ENCODE assay signal across 17 cellular contexts in the genomic region with DNA sequence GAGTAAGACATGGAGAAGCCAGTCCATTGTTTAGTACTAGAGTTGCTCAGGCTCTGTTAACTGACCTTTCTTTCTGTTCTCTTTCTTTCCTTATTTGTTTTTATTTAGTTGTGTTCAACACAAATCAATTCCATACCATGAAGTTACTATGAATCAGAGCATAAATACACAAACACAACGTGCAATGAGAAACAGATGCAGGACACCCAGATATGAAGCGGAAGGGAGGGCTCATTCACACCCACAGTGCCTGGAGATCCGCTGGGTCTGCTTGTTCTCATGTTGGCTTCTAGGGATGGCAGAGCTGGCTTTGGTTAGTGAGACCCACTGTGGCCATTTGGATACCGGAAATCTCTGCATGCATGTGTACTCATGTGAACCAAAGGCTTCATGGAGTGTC.
DNase-seq lines count a peak whose midpoint lies in the region; ATAC-seq and TF ChIP-seq lines count a peak whose summit lies in the region.
"Had no signal": no experiment of that assay in that cellular context is flagged by ENCODE, and none has a peak within 500 bp of the region (broad histone marks: within the 10 kb centered on the region; RNA-seq: fewer than 3 reads in every experiment).

No MANE protein-coding gene starts in this region.

- TF ChIP-seq CTCF in AG10803 (conservative IDR thresholded peaks at IDR 0.05; ENCODE audit: low read length) (peak; percentile 12), nephron progenitor cell (IDR thresholded peaks at IDR 0.05) (no peak)

- DNase-seq in AG10803 (ENCODE audit: low read depth) (peak; percentile 72), HCEC 1CT (peak; percentile 11), dedifferentiated amniotic fluid mesenchymal stem cell (ENCODE audit: extremely low spot score) (peak; percentile 56), nephron progenitor cell (no peak)
- DNase-seq in stimulated activated naive CD4-positive, alpha-beta T cell treated with Interleukin-2 at 50 U/mL for 16 hours (lab: John Stamatoyannopoulos, UW), result no peak
- DNase-seq: C1 segment of cervical spinal cord; CD8-positive, alpha-beta memory T cell; DMS53; NCI-H1694 treated with DMSO at 0.1 percent for 48 hours; NCI-H2227 treated with DMSO at 0.1 percent for 48 hours; NCI-H510A treated with DMSO at 0.1 percent for 48 hours; NCI-H774; SHP77 treated with DMSO at 0.1 percent for 48 hours had no signal

- no peaks in the 10 kb centered on the region for H3K4me1 Mint-ChIP-seq in nephron progenitor cell
- H3K4me1 Mint-ChIP-seq: CD8-positive, alpha-beta memory T cell had no signal

- H3K27ac Mint-ChIP-seq in nephron progenitor cell, result peak overlapping the region; percentile 74
- H3K27ac Mint-ChIP-seq: CD8-positive, alpha-beta memory T cell had no signal

- peaks cover 5% of the 10 kb centered on the region for H3K9me3 Mint-ChIP-seq in nephron progenitor cell
- H3K9me3 Mint-ChIP-seq: CD8-positive, alpha-beta memory T cell had no signal

- no peaks in the 10 kb centered on the region for H3K36me3 Mint-ChIP-seq in nephron progenitor cell (ENCODE audit: low read depth)
- H3K36me3 Mint-ChIP-seq: CD8-positive, alpha-beta memory T cell had no signal

- peaks cover 14% of the 10 kb centered on the region for H3K27me3 Mint-ChIP-seq in nephron progenitor cell (ENCODE audit: low read depth, poor library complexity)

- no peak overlapping the region for H3K4me3 ChIP-seq in AG10803 (ENCODE audit: low read length)
- H3K4me3 ChIP-seq: HAP-1, K562 had no signal

- ATAC-seq in HG02678 (IDR thresholded peaks at IDR 0.05; ENCODE audit: unreplicated experiment) (no peak), GM19328 (IDR thresholded peaks at IDR 0.05; ENCODE audit: unreplicated experiment) (no peak)
- ATAC-seq: K562 had no signal

- no peak overlapping the region for H3K4me3 Mint-ChIP-seq in nephron progenitor cell
- H3K4me3 Mint-ChIP-seq: CD8-positive, alpha-beta memory T cell had no signal

Comparison
In these comparisons a context has a peak if more than half of its experiments do, and no peak if none do; other contexts are left out.
1. DNase-seq: peak in AG10803 (single experiment), HCEC 1CT (single experiment) and dedifferentiated amniotic fluid mesenchymal stem cell (single experiment); none in nephron progenitor cell (single experiment) and stimulated activated naive CD4-positive, alpha-beta T cell treated with Interleukin-2 at 50 U/mL for 16 hours (single experiment).